9 cellular contexts compared by ENCODE assay signal in genomic region chr13:42038661-42039456, GRCh38. TPM values are rescaled to one million over a fixed set of nuclear protein-coding genes. Genes with fewer than 3 reads are reported as not detected.
DNase-seq lines count a peak whose midpoint lies in the region; ATAC-seq lines count a peak whose summit lies in the region.
"Had no signal": no experiment of that assay in that cellular context is flagged by ENCODE, and none has a peak within 500 bp of the region (broad histone marks: within the 10 kb centered on the region; RNA-seq: fewer than 3 reads in every experiment).

No MANE protein-coding gene starts in this region.

- DNase-seq in activated CD4-positive, alpha-beta T cell treated with anti-CD3 and anti-CD28 coated beads, Interleukin-2, amount 10 ng/mL, durations not matched to agents 7 days and 5 days = no peak
- no peak for DNase-seq in activated CD4-positive, alpha-beta T cell treated with anti-CD3 and anti-CD28 coated beads, Interleukin-2, amount 50 U/mL, for 4 hours
- DNase-seq in activated CD4-positive, alpha-beta memory T cell treated with anti-CD3 and anti-CD28 coated beads, Interleukin-2, amount 10 ng/mL, durations not matched to agents 7 days and 5 days = no peak
- DNase-seq in posterior vena cava (ENCODE audit: low spot score) = no peak
- no peak for DNase-seq in SIG-M5 (lab: John Stamatoyannopoulos, UW)
- DNase-seq: NCI-H2029 treated with DMSO at 0.1 percent for 48 hours had no signal

- H3K9me3 ChIP-seq in iPS-15b (ENCODE audit: control insufficient read depth, insufficient read depth, low read length) = no peaks in the 10 kb centered on the region
- H3K9me3 ChIP-seq in subcutaneous abdominal adipose tissue (ENCODE audit: control insufficient read depth in 5 of 5, low read length in 5 of 5) = peaks cover 0 to 3% (median 0%) of the 10 kb centered on the region in 5 donors

- no peak overlapping the region for H3K27ac ChIP-seq in subcutaneous abdominal adipose tissue (ENCODE audit: low read depth, low read length)

- H3K4me3 Mint-ChIP-seq in activated CD4-positive, alpha-beta T cell treated with anti-CD3 and anti-CD28 coated beads, Interleukin-2, amount 10 ng/mL, durations not matched to agents 7 days and 5 days = peak overlapping the region; percentile 81
- H3K4me3 Mint-ChIP-seq in activated CD4-positive, alpha-beta memory T cell treated with anti-CD3 and anti-CD28 coated beads, Interleukin-2, amount 10 ng/mL, durations not matched to agents 7 days and 5 days = peak overlapping the region; percentile 84

- H3K9ac ChIP-seq in iPS-15b (ENCODE audit: low read depth, low read length) (no peak overlapping the region), subcutaneous abdominal adipose tissue (ENCODE audit: low read length in 5 of 5) (no peak overlapping the region)

- intact Hi-C loops in posterior vena cava (cut with DNase I) = no loop called here

- CTCF ChIA-PET in activated CD4-positive, alpha-beta T cell treated with anti-CD3 and anti-CD28 coated beads, Interleukin-2, amount 10 ng/mL, durations not matched to agents 7 days and 5 days (lab: Charles Lee) = no interaction called here
- CTCF ChIA-PET in activated CD4-positive, alpha-beta memory T cell treated with anti-CD3 and anti-CD28 coated beads, Interleukin-2, amount 10 ng/mL, durations not matched to agents 7 days and 5 days (lab: Charles Lee) = no interaction called here

- peaks cover 56% of the 10 kb centered on the region for H3K27me3 ChIP-seq in iPS-15b (ENCODE audit: control insufficient read depth, insufficient read depth, low read length)
- H3K27me3 ChIP-seq in subcutaneous abdominal adipose tissue (ENCODE audit: control insufficient read depth in 5 of 5, insufficient read depth in 4 of 5, low read length in 5 of 5) = peaks cover 0 to 5% (median 0%) of the 10 kb centered on the region in 5 donors

- H3K4me3 ChIP-seq in iPS-15b (ENCODE audit: low read depth, low read length) = peak overlapping the region; percentile 78
- H3K4me3 ChIP-seq in subcutaneous abdominal adipose tissue (ENCODE audit: low read depth in 1 of 5, low read length in 5 of 5) = peak overlapping the region in 4 of 5 donors; percentile 83 to 92 (median 89)

- POLR2A ChIA-PET in activated CD4-positive, alpha-beta T cell treated with anti-CD3 and anti-CD28 coated beads, Interleukin-2, amount 10 ng/mL, durations not matched to agents 7 days and 5 days (lab: Charles Lee) = no interaction called here
- POLR2A ChIA-PET in activated CD4-positive, alpha-beta memory T cell treated with anti-CD3 and anti-CD28 coated beads, Interleukin-2, amount 10 ng/mL, durations not matched to agents 7 days and 5 days (lab: Charles Lee) = interaction anchor here (1.1 to 1.5 kb wide), 2 partner anchors 9 to 76 kb away, joined by 3 read pairs; partner anchors contain the start of gene DGKH

- H3K27me3 Mint-ChIP-seq in activated CD4-positive, alpha-beta T cell treated with anti-CD3 and anti-CD28 coated beads, Interleukin-2, amount 10 ng/mL, durations not matched to agents 7 days and 5 days = peaks cover 16% of the 10 kb centered on the region
- peaks cover 32% of the 10 kb centered on the region for H3K27me3 Mint-ChIP-seq in activated CD4-positive, alpha-beta memory T cell treated with anti-CD3 and anti-CD28 coated beads, Interleukin-2, amount 10 ng/mL, durations not matched to agents 7 days and 5 days

- no peak for ATAC-seq in GM18868 (IDR thresholded peaks at IDR 0.05; ENCODE audit: unreplicated experiment)

- H3K4me1 ChIP-seq in iPS-15b (ENCODE audit: control insufficient read depth, insufficient read depth, low read length) (peaks cover 2% of the 10 kb centered on the region), subcutaneous abdominal adipose tissue (ENCODE audit: control insufficient read depth in 5 of 5, insufficient read depth in 5 of 5, low read length in 5 of 5) (peaks cover 4 to 23% (median 21%) of the 10 kb centered on the region in 5 donors)

- H3K27ac Mint-ChIP-seq in activated CD4-positive, alpha-beta T cell treated with anti-CD3 and anti-CD28 coated beads, Interleukin-2, amount 10 ng/mL, durations not matched to agents 7 days and 5 days = peak overlapping the region; percentile 83
- no peak overlapping the region for H3K27ac Mint-ChIP-seq in activated CD4-positive, alpha-beta memory T cell treated with anti-CD3 and anti-CD28 coated beads, Interleukin-2, amount 10 ng/mL, durations not matched to agents 7 days and 5 days

- H3K9me3 Mint-ChIP-seq in activated CD4-positive, alpha-beta T cell treated with anti-CD3 and anti-CD28 coated beads, Interleukin-2, amount 10 ng/mL, durations not matched to agents 7 days and 5 days = peaks cover 12% of the 10 kb centered on the region
- peaks cover 4% of the 10 kb centered on the region for H3K9me3 Mint-ChIP-seq in activated CD4-positive, alpha-beta memory T cell treated with anti-CD3 and anti-CD28 coated beads, Interleukin-2, amount 10 ng/mL, durations not matched to agents 7 days and 5 days

- H3K36me3 ChIP-seq in iPS-15b (ENCODE audit: control insufficient read depth, insufficient read depth, low read length) = no peaks in the 10 kb centered on the region
- H3K36me3 ChIP-seq in subcutaneous abdominal adipose tissue (ENCODE audit: control insufficient read depth in 5 of 5, insufficient read depth in 5 of 5, low read length in 5 of 5) = no peaks in the 10 kb centered on the region

- peaks cover 23% of the 10 kb centered on the region for H3K4me1 Mint-ChIP-seq in activated CD4-positive, alpha-beta T cell treated with anti-CD3 and anti-CD28 coated beads, Interleukin-2, amount 10 ng/mL, durations not matched to agents 7 days and 5 days
- peaks cover 23% of the 10 kb centered on the region for H3K4me1 Mint-ChIP-seq in activated CD4-positive, alpha-beta memory T cell treated with anti-CD3 and anti-CD28 coated beads, Interleukin-2, amount 10 ng/mL, durations not matched to agents 7 days and 5 days

- peaks cover 7% of the 10 kb centered on the region for H3K36me3 Mint-ChIP-seq in activated CD4-positive, alpha-beta T cell treated with anti-CD3 and anti-CD28 coated beads, Interleukin-2, amount 10 ng/mL, durations not matched to agents 7 days and 5 days (ENCODE audit: low read depth)
- peaks cover 5% of the 10 kb centered on the region for H3K36me3 Mint-ChIP-seq in activated CD4-positive, alpha-beta memory T cell treated with anti-CD3 and anti-CD28 coated beads, Interleukin-2, amount 10 ng/mL, durations not matched to agents 7 days and 5 days (ENCODE audit: low read depth)

RNA-seq across cellular contexts. Expression of gene DGKH, which starts 9.6 kb away (rescaled TPM):
- total RNA-seq in activated CD4-positive, alpha-beta T cell treated with anti-CD3 and anti-CD28 coated beads, Interleukin-2, amount 10 ng/mL, durations not matched to agents 7 days and 5 days = 10 to 100 TPM; 17.3 to 18.2 TPM
- total RNA-seq in activated CD4-positive, alpha-beta memory T cell treated with anti-CD3 and anti-CD28 coated beads, Interleukin-2, amount 10 ng/mL, durations not matched to agents 7 days and 5 days = 10 to 100 TPM; 20.4 to 21.1 TPM
- 10 to 100 TPM; 15.0 to 29.4 TPM for total RNA-seq in posterior vena cava
